8 cellular contexts compared by ENCODE assay signal in genomic region chr2:24049485-24050021, GRCh38. TPM values are rescaled to one million over a fixed set of nuclear protein-coding genes. Genes with fewer than 3 reads are reported as not detected.
DNase-seq lines count a peak whose midpoint lies in the region; ATAC-seq and TF ChIP-seq lines count a peak whose summit lies in the region.

Gene FKBP1B, plus strand, starts transcription at chr2:24049741. Its CDS starts 109 bp downstream, at chr2:24049850.

- TF ChIP-seq CTCF in foreskin keratinocyte (conservative IDR thresholded peaks at IDR 0.05) (no peak), neutrophil (IDR thresholded peaks at IDR 0.05) (no peak), transverse colon (IDR thresholded peaks at IDR 0.05) (no peak)

- 0 to 4% methylated on average over 3 to 48 of the region's 52 CpGs for WGBS in transverse colon (ENCODE audit: low coverage in 1 of 2), 2 donors

- no peaks in the 10 kb centered on the region for H3K27me3 ChIP-seq in foreskin keratinocyte
- peaks cover 69% of the 10 kb centered on the region for H3K27me3 ChIP-seq in neutrophil
- H3K27me3 ChIP-seq in transverse colon = peaks cover 13% of the 10 kb centered on the region

- H3K27me3 Mint-ChIP-seq in activated T-helper 2 cell treated with anti-CD3 and anti-CD28 coated beads, Interferon-gamma antibody, Interleukin-2, Interleukin-4, amounts not matched to agents 10 μg/mL and 5 μg/mL and 100 μg/mL, durations not matched to agents 14 hours and 24 hours and 36 hours (ENCODE audit: low read depth) = peaks cover 11% of the 10 kb centered on the region

- H3K9me3 ChIP-seq in neutrophil (no peaks in the 10 kb centered on the region), transverse colon (no peaks in the 10 kb centered on the region)

- TF ChIP-seq EP300 in transverse colon (IDR thresholded peaks at IDR 0.05; ENCODE audit: low read depth) = no peak

- peaks cover 17% of the 10 kb centered on the region for H3K4me1 ChIP-seq in foreskin keratinocyte
- peaks cover 29 to 31% of the 10 kb centered on the region in 2 experiments for H3K4me1 ChIP-seq in neutrophil (ENCODE audit: control insufficient read depth in 1 of 2, insufficient read depth in 1 of 2, low read depth in 1 of 2, low read length in 1 of 2)
- peaks cover 9 to 31% (median 23%) of the 10 kb centered on the region in 4 donors for H3K4me1 ChIP-seq in transverse colon

- no peaks in the 10 kb centered on the region for H3K36me3 ChIP-seq in neutrophil
- no peaks in the 10 kb centered on the region for H3K36me3 ChIP-seq in transverse colon

- intact Hi-C loops in activated T-helper 2 cell treated with anti-CD3 and anti-CD28 coated beads, Interferon-gamma antibody, Interleukin-2, Interleukin-4, amounts not matched to agents 10 μg/mL and 5 μg/mL and 100 μg/mL, durations not matched to agents 14 hours and 24 hours and 36 hours (cut with micrococcal nuclease) = loop anchor here (5.0 kb wide), 1 partner anchor 443 kb away; the partner anchor contains the start of gene NCOA1
- intact Hi-C loops in transverse colon (cut with DNase I; ENCODE audit: low total_unique reads) = no loop called here

- DNase-seq in A172 (ENCODE audit: low spot score) = peak; percentile 61
- peak; percentile 26 for DNase-seq in H4 (ENCODE audit: low spot score)
- DNase-seq in NCI-H82 treated with DMSO at 0.1 percent for 48 hours (lab: John Stamatoyannopoulos, UW; ENCODE audit: unreplicated experiment) = peak; percentile 68
- peak; percentile 39 for DNase-seq in activated T-helper 2 cell treated with anti-CD3 and anti-CD28 coated beads, Interferon-gamma antibody, Interleukin-2, Interleukin-4, amounts not matched to agents 10 μg/mL and 5 μg/mL and 100 μg/mL, durations not matched to agents 14 hours and 24 hours and 36 hours (ENCODE audit: low spot score)
- DNase-seq in foreskin keratinocyte = peak; percentile 29 to 32
- peak; percentile 80 for DNase-seq in transverse colon

- H3K4me3 Mint-ChIP-seq in activated T-helper 2 cell treated with anti-CD3 and anti-CD28 coated beads, Interferon-gamma antibody, Interleukin-2, Interleukin-4, amounts not matched to agents 10 μg/mL and 5 μg/mL and 100 μg/mL, durations not matched to agents 14 hours and 24 hours and 36 hours (ENCODE audit: low read depth) = peak within 1 kb of the TSS; percentile 76

- no peaks in the 10 kb centered on the region for H3K36me3 Mint-ChIP-seq in activated T-helper 2 cell treated with anti-CD3 and anti-CD28 coated beads, Interferon-gamma antibody, Interleukin-2, Interleukin-4, amounts not matched to agents 10 μg/mL and 5 μg/mL and 100 μg/mL, durations not matched to agents 14 hours and 24 hours and 36 hours (ENCODE audit: low read depth)

- in situ Hi-C loops in transverse colon (cut with MboI; ENCODE audit: low pct_ligation_motif_present in 1 of 4, low pct_unique_long_range_greater_than_20kb in 1 of 4, low sequenced_read_pairs in 3 of 4) = no loop called here

- H3K4me3 ChIP-seq in neutrophil (ENCODE audit: low read depth in 1 of 2, low read length in 1 of 2) (peak within 1 kb of the TSS; percentile 29 to 53), transverse colon (peak within 1 kb of the TSS; percentile 68 to 83 (median 73))

- H3K27ac ChIP-seq in foreskin keratinocyte (no peak within 1 kb of the TSS), neutrophil (no peak within 1 kb of the TSS), transverse colon (peak within 1 kb of the TSS; percentile 64 to 72 (median 70))

- H3K9me3 Mint-ChIP-seq in activated T-helper 2 cell treated with anti-CD3 and anti-CD28 coated beads, Interferon-gamma antibody, Interleukin-2, Interleukin-4, amounts not matched to agents 10 μg/mL and 5 μg/mL and 100 μg/mL, durations not matched to agents 14 hours and 24 hours and 36 hours = no peaks in the 10 kb centered on the region

- H3K4me1 Mint-ChIP-seq in activated T-helper 2 cell treated with anti-CD3 and anti-CD28 coated beads, Interferon-gamma antibody, Interleukin-2, Interleukin-4, amounts not matched to agents 10 μg/mL and 5 μg/mL and 100 μg/mL, durations not matched to agents 14 hours and 24 hours and 36 hours (ENCODE audit: low read depth) = peaks cover 15% of the 10 kb centered on the region

- TF ChIP-seq POLR2A in transverse colon (IDR thresholded peaks at IDR 0.05) = peak; percentile 53

- ATAC-seq in foreskin keratinocyte (peak; percentile 41), HG03378 (IDR thresholded peaks at IDR 0.05; ENCODE audit: unreplicated experiment) (no peak)

- H3K27ac Mint-ChIP-seq in activated T-helper 2 cell treated with anti-CD3 and anti-CD28 coated beads, Interferon-gamma antibody, Interleukin-2, Interleukin-4, amounts not matched to agents 10 μg/mL and 5 μg/mL and 100 μg/mL, durations not matched to agents 14 hours and 24 hours and 36 hours = no peak within 1 kb of the TSS

RNA-seq across cellular contexts. Expression of gene FKBP1B, which starts in this region (rescaled TPM):
- 5.2 and 10.8 TPM in 2 replicates for total RNA-seq in A172 (2014; rRNA removed; shearing (Covaris generic))
- total RNA-seq in H4 (2014; rRNA removed; shearing (Covaris generic)) = 0.58 TPM in 1 of 2 replicates, not detected in the other
- total RNA-seq in activated T-helper 2 cell treated with anti-CD3 and anti-CD28 coated beads, Interferon-gamma antibody, Interleukin-2, Interleukin-4, amounts not matched to agents 10 μg/mL and 5 μg/mL and 100 μg/mL, durations not matched to agents 14 hours and 24 hours and 36 hours = 1.1 and 2.1 TPM in 2 replicates
- total RNA-seq in foreskin keratinocyte = 15.2 and 16.7 TPM in 2 replicates
- 20.3 and 23.6 TPM in 2 replicates for polyA plus RNA-seq in foreskin keratinocyte
- 10 to 100 TPM in 1 of 4 donors, 1 to 10 TPM in 3; 6.0 to 27.3 (median 8.4) TPM for total RNA-seq in transverse colon

Comparison
In these comparisons a context has a peak if more than half of its experiments do, and no peak if none do; other contexts are left out.
1. Peak in DNase-seq in H4; RNA of the gene not detected or under 1 TPM.
2. DNase-seq: peak in every context shown above with its lines; median percentile 80 in transverse colon; 68 in NCI-H82 treated with DMSO at 0.1 percent for 48 hours; 61 in A172; 39 in activated T-helper 2 cell treated with anti-CD3 and anti-CD28 coated beads, Interferon-gamma antibody, Interleukin-2, Interleukin-4, amounts not matched to agents 10 μg/mL and 5 μg/mL and 100 μg/mL, durations not matched to agents 14 hours and 24 hours and 36 hours; 30 in foreskin keratinocyte; 26 in H4.
3. H3K27ac ChIP-seq: peak in transverse colon (4 of 4); none in foreskin keratinocyte (single experiment) and neutrophil (single experiment).